In the genomic region with DNA sequence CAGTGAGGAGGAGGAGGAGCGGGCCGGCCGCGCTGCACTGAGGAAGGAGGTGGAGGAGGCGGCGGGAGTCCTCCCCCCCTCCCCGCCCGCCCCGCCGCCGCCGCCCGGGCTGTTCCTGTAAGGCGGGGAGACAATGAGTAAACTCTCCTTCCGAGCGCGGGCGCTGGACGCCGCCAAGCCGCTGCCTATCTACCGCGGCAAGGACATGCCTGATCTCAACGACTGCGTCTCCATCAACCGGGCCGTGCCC, we compare ENCODE assay signal across 1 cellular context.
A peak's percentile ranks its signal among the peaks of the same experiment; 100 is the strongest.
TF ChIP-seq lines count a peak whose summit lies in the region.

No MANE protein-coding gene starts in this region.

TF ChIP-seq in HepG2, 621 proteins besides CTCF, POLR2A, EP300 and RAD21 (continued from another document and continues in another):
- TF ChIP-seq ZBTB49 (CRISPR knock-in tag; IDR thresholded peaks at IDR 0.05; ENCODE audit: borderline replicate concordance) (no peak), TEAD3 (CRISPR knock-in tag; optimal IDR thresholded peaks at IDR 0.05; ENCODE audit: borderline replicate concordance) (no peak), ZBTB43 (CRISPR knock-in tag; conservative IDR thresholded peaks at IDR 0.05) (no peak), HMG20A (CRISPR knock-in tag; IDR thresholded peaks at IDR 0.05; ENCODE audit: borderline replicate concordance) (no peak), CENPT (CRISPR knock-in tag; IDR thresholded peaks at IDR 0.05; ENCODE audit: low read depth) (peak; percentile 34; the same call in 1 of the 2 replicates), KLF12 (CRISPR knock-in tag; IDR thresholded peaks at IDR 0.05; ENCODE audit: borderline replicate concordance) (no peak), SKI (IDR thresholded peaks at IDR 0.05; ENCODE audit: partially characterized antibody) (no peak), E2F1 (CRISPR knock-in tag; IDR thresholded peaks at IDR 0.05) (no peak), GPN1 (CRISPR knock-in tag; IDR thresholded peaks at IDR 0.05; ENCODE audit: borderline replicate concordance) (no peak), ZNF263 (CRISPR knock-in tag; IDR thresholded peaks at IDR 0.05) (peak; percentile 86), THAP11 (CRISPR knock-in tag; IDR thresholded peaks at IDR 0.05) (0 out of 2 replicates have a peak, but pooled peaks have one; percentile 39), ARNT2 (CRISPR knock-in tag; IDR thresholded peaks at IDR 0.05; ENCODE audit: low read depth) (no peak), CBX5 (CRISPR knock-in tag; IDR thresholded peaks at IDR 0.05; ENCODE audit: borderline replicate concordance) (peak; percentile 22; the same call in 1 of the 2 replicates), ZNF230 (CRISPR knock-in tag; IDR thresholded peaks at IDR 0.05) (no peak), GATAD1 (CRISPR knock-in tag; IDR thresholded peaks at IDR 0.05) (no peak; the same call in 1 of the 2 replicates), PHF8 (CRISPR knock-in tag; IDR thresholded peaks at IDR 0.05) (peak; percentile 74; the same call in 1 of the 2 replicates), BRD4 (CRISPR knock-in tag; IDR thresholded peaks at IDR 0.05) (peak; percentile 73; the same call in 1 of the 2 replicates), FOXK1 (CRISPR knock-in tag; IDR thresholded peaks at IDR 0.05; ENCODE audit: borderline replicate concordance, low read depth) (no peak), KMT2A (CRISPR knock-in tag; IDR thresholded peaks at IDR 0.05) (no peak), ELF1 (CRISPR knock-in tag; IDR thresholded peaks at IDR 0.05) (no peak), CEBPG (CRISPR knock-in tag; IDR thresholded peaks at IDR 0.05) (no peak), PTBP1 (IDR thresholded peaks at IDR 0.05; ENCODE audit: low read depth, low read length, poor library complexity, severe bottlenecking) (no peak), NFE2L2 (IDR thresholded peaks at IDR 0.05; ENCODE audit: low read length) (no peak), CREM (IDR thresholded peaks at IDR 0.05) (no peak), CREM (CRISPR knock-in tag; IDR thresholded peaks at IDR 0.05) (no peak), ETV5 (CRISPR knock-in tag; IDR thresholded peaks at IDR 0.05; ENCODE audit: borderline replicate concordance) (no peak; the same call in 1 of the 2 replicates), ZBTB3 (CRISPR knock-in tag; IDR thresholded peaks at IDR 0.05; ENCODE audit: borderline replicate concordance, low read depth) (no peak), ZSCAN12 (CRISPR knock-in tag; IDR thresholded peaks at IDR 0.05) (no peak), NFRKB (IDR thresholded peaks at IDR 0.05) (no peak), ZFP41 (CRISPR knock-in tag; IDR thresholded peaks at IDR 0.05; ENCODE audit: borderline replicate concordance) (no peak), ZNF430 (CRISPR knock-in tag; IDR thresholded peaks at IDR 0.05) (no peak), ETS1 (CRISPR knock-in tag; IDR thresholded peaks at IDR 0.05) (no peak), AGO1 (IDR thresholded peaks at IDR 0.05; ENCODE audit: low read depth, low read length, poor library complexity, severe bottlenecking) (no peak), SIX4 (CRISPR knock-in tag; IDR thresholded peaks at IDR 0.05) (no peak), IRF9 (CRISPR knock-in tag; IDR thresholded peaks at IDR 0.05; ENCODE audit: borderline replicate concordance) (no peak), ZNF678 (CRISPR knock-in tag; IDR thresholded peaks at IDR 0.05) (no peak), ZNF280D (CRISPR knock-in tag; IDR thresholded peaks at IDR 0.05) (no peak), IKZF4 (CRISPR knock-in tag; IDR thresholded peaks at IDR 0.05; ENCODE audit: borderline replicate concordance, low read depth, not compliant biosample characterization) (no peak), ZNF788 (CRISPR knock-in tag; IDR thresholded peaks at IDR 0.05; ENCODE audit: borderline replicate concordance) (peak; percentile 31; the same call in 1 of the 2 replicates), RFXAP (CRISPR knock-in tag; IDR thresholded peaks at IDR 0.05; ENCODE audit: borderline replicate concordance) (no peak), ADNP (CRISPR knock-in tag; IDR thresholded peaks at IDR 0.05) (no peak), ZNF446 (CRISPR knock-in tag; IDR thresholded peaks at IDR 0.05) (peak; percentile 58; the same call in 1 of the 2 replicates)
- TF ChIP-seq, protein P1, sequence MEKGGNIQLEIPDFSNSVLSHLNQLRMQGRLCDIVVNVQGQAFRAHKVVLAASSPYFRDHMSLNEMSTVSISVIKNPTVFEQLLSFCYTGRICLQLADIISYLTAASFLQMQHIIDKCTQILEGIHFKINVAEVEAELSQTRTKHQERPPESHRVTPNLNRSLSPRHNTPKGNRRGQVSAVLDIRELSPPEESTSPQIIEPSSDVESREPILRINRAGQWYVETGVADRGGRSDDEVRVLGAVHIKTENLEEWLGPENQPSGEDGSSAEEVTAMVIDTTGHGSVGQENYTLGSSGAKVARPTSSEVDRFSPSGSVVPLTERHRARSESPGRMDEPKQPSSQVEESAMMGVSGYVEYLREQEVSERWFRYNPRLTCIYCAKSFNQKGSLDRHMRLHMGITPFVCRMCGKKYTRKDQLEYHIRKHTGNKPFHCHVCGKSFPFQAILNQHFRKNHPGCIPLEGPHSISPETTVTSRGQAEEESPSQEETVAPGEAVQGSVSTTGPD (CRISPR knock-in tag; IDR thresholded peaks at IDR 0.05) = no peak
- TF ChIP-seq, protein P2, sequence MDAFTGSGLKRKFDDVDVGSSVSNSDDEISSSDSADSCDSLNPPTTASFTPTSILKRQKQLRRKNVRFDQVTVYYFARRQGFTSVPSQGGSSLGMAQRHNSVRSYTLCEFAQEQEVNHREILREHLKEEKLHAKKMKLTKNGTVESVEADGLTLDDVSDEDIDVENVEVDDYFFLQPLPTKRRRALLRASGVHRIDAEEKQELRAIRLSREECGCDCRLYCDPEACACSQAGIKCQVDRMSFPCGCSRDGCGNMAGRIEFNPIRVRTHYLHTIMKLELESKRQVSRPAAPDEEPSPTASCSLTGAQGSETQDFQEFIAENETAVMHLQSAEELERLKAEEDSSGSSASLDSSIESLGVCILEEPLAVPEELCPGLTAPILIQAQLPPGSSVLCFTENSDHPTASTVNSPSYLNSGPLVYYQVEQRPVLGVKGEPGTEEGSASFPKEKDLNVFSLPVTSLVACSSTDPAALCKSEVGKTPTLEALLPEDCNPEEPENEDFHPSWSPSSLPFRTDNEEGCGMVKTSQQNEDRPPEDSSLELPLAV (CRISPR knock-in tag; conservative IDR thresholded peaks at IDR 0.05; ENCODE audit: low read depth) = no peak
- TF ChIP-seq, protein P3, sequence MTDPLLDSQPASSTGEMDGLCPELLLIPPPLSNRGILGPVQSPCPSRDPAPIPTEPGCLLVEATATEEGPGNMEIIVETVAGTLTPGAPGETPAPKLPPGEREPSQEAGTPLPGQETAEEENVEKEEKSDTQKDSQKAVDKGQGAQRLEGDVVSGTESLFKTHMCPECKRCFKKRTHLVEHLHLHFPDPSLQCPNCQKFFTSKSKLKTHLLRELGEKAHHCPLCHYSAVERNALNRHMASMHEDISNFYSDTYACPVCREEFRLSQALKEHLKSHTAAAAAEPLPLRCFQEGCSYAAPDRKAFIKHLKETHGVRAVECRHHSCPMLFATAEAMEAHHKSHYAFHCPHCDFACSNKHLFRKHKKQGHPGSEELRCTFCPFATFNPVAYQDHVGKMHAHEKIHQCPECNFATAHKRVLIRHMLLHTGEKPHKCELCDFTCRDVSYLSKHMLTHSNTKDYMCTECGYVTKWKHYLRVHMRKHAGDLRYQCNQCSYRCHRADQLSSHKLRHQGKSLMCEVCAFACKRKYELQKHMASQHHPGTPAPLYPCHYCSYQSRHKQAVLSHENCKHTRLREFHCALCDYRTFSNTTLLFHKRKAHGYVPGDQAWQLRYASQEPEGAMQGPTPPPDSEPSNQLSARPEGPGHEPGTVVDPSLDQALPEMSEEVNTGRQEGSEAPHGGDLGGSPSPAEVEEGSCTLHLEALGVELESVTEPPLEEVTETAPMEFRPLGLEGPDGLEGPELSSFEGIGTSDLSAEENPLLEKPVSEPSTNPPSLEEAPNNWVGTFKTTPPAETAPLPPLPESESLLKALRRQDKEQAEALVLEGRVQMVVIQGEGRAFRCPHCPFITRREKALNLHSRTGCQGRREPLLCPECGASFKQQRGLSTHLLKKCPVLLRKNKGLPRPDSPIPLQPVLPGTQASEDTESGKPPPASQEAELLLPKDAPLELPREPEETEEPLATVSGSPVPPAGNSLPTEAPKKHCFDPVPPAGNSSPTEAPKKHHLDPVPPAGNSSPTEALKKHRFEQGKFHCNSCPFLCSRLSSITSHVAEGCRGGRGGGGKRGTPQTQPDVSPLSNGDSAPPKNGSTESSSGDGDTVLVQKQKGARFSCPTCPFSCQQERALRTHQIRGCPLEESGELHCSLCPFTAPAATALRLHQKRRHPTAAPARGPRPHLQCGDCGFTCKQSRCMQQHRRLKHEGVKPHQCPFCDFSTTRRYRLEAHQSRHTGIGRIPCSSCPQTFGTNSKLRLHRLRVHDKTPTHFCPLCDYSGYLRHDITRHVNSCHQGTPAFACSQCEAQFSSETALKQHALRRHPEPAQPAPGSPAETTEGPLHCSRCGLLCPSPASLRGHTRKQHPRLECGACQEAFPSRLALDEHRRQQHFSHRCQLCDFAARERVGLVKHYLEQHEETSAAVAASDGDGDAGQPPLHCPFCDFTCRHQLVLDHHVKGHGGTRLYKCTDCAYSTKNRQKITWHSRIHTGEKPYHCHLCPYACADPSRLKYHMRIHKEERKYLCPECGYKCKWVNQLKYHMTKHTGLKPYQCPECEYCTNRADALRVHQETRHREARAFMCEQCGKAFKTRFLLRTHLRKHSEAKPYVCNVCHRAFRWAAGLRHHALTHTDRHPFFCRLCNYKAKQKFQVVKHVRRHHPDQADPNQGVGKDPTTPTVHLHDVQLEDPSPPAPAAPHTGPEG (CRISPR knock-in tag; IDR thresholded peaks at IDR 0.05) = 0 out of 2 replicates have a peak, but pooled peaks have one; percentile 22
